Comparison of ENCODE assay signal across 8 cellular contexts in genomic region chr17:81471804-81472456, GRCh38. TPM values are rescaled to one million over a fixed set of nuclear protein-coding genes. Genes with fewer than 3 reads are reported as not detected.
A peak's percentile ranks its signal among the peaks of the same experiment; 100 is the strongest.
DNase-seq lines count a peak whose midpoint lies in the region; ATAC-seq lines count a peak whose summit lies in the region.

No MANE protein-coding gene starts in this region.

- ATAC-seq in activated naive CD4-positive, alpha-beta T cell treated with anti-CD3 and anti-CD28 coated beads, Interleukin-2, amount 50 U/mL, for 72 hours: peak; percentile 47 to 49
- ATAC-seq in HG03460 (IDR thresholded peaks at IDR 0.05; ENCODE audit: unreplicated experiment): no peak

- no peak overlapping the region for H2BK5ac ChIP-seq in trophoblast cell (ENCODE audit: low read depth, low read length, poor library complexity)

- intact Hi-C loops in cardiac septum (cut with DNase I): no loop called here

- H3K9me3 ChIP-seq in trophoblast cell (ENCODE audit: insufficient read depth, low read depth, low read length): peaks cover 9% of the 10 kb centered on the region

- H3K4me3 ChIP-seq in skeletal muscle cell (ENCODE audit: low read depth, low read length) (peak overlapping the region; percentile 34), trophoblast cell (ENCODE audit: low read depth, low read length) (no peak overlapping the region)

- no peaks in the 10 kb centered on the region for H3K36me3 ChIP-seq in trophoblast cell (ENCODE audit: control insufficient read depth in 1 of 2, insufficient read depth in 2 of 2, low read length in 2 of 2)

- H3K9me3 Mint-ChIP-seq in activated naive CD4-positive, alpha-beta T cell treated with anti-CD3 and anti-CD28 coated beads, Interleukin-2, amount 50 U/mL, for 72 hours: no peaks in the 10 kb centered on the region

- DNase-seq in activated naive CD4-positive, alpha-beta T cell treated with anti-CD3 and anti-CD28 coated beads, Interleukin-2, amount 50 U/mL, for 72 hours (ENCODE audit: low spot score in 2 of 2): no peak
- no peak for DNase-seq in activated naive CD4-positive, alpha-beta T cell treated with anti-CD3 and anti-CD28 coated beads, Interleukin-2, amount 50 U/mL, for 16 hours
- DNase-seq in T1000 (lab: John Stamatoyannopoulos, UW) (peak; percentile 93), cardiac septum (ENCODE audit: low spot score) (peak; percentile 79), skeletal muscle cell (ENCODE audit: low read depth) (peak; percentile 80), activated gamma-delta T cell (lab: John Stamatoyannopoulos, UW) (no peak), trophoblast cell (no peak)

- H3K4ac ChIP-seq in trophoblast cell (ENCODE audit: low read depth, low read length): no peak overlapping the region

- H3K79me1 ChIP-seq in trophoblast cell (ENCODE audit: low read length): no peaks in the 10 kb centered on the region

- H3K27ac ChIP-seq in trophoblast cell (ENCODE audit: low read depth, low read length): no peak overlapping the region

- no peak overlapping the region for H3K27ac Mint-ChIP-seq in activated naive CD4-positive, alpha-beta T cell treated with anti-CD3 and anti-CD28 coated beads, Interleukin-2, amount 50 U/mL, for 72 hours

- no peaks in the 10 kb centered on the region for H3K36me3 Mint-ChIP-seq in activated naive CD4-positive, alpha-beta T cell treated with anti-CD3 and anti-CD28 coated beads, Interleukin-2, amount 50 U/mL, for 72 hours

- H3K9ac ChIP-seq in trophoblast cell (ENCODE audit: low read length): no peak overlapping the region

- H3K23ac ChIP-seq in trophoblast cell (ENCODE audit: low read length): no peak overlapping the region

- H3K27me3 ChIP-seq in trophoblast cell (ENCODE audit: insufficient read depth, low read length): no peaks in the 10 kb centered on the region

- H3K18ac ChIP-seq in trophoblast cell (ENCODE audit: low read length): no peak overlapping the region

- H4K91ac ChIP-seq in trophoblast cell (ENCODE audit: low read depth, low read length): no peak overlapping the region

- H2BK12ac ChIP-seq in trophoblast cell (ENCODE audit: low read length): no peak overlapping the region

- H2AFZ ChIP-seq in trophoblast cell (ENCODE audit: insufficient read depth, low read length, poor library complexity): no peak overlapping the region

- no peak overlapping the region for H3K14ac ChIP-seq in trophoblast cell (ENCODE audit: low read length)

- peaks cover 3 to 6% of the 10 kb centered on the region in 2 experiments for H3K4me1 ChIP-seq in trophoblast cell (ENCODE audit: control insufficient read depth in 1 of 2, insufficient read depth in 2 of 2, low read length in 2 of 2)

- H4K8ac ChIP-seq in trophoblast cell (ENCODE audit: low read depth, low read length): no peak overlapping the region

- WGBS in trophoblast cell (ENCODE audit: extremely low coverage, insufficient coverage, insufficient read length): no CpG with 5 or more reads among the region's 30 CpGs

- no peaks in the 10 kb centered on the region for H3K79me2 ChIP-seq in trophoblast cell (ENCODE audit: control insufficient read depth, insufficient read depth, low read length, poor library complexity)

- H4K12ac ChIP-seq in trophoblast cell (ENCODE audit: low read depth, low read length): no peak overlapping the region

- no peak overlapping the region for H2AK5ac ChIP-seq in trophoblast cell (ENCODE audit: low read length)

- H3K4me2 ChIP-seq in trophoblast cell (ENCODE audit: low read length): no peak overlapping the region

- no peak overlapping the region for H2BK120ac ChIP-seq in trophoblast cell (ENCODE audit: insufficient read depth, low read length, poor library complexity)

RNA-seq across cellular contexts. Expression of gene ACTG1, which starts 40.7 kb away (rescaled TPM):
- total RNA-seq in activated naive CD4-positive, alpha-beta T cell treated with anti-CD3 and anti-CD28 coated beads, Interleukin-2, amount 50 U/mL, for 72 hours: 1,000 to 10,000 TPM; 6,062 to 6,573 TPM
- total RNA-seq in cardiac septum: 634 TPM
- 7,950 and 8,000 TPM in 2 replicates for polyA plus RNA-seq in trophoblast cell (2013)

RNA-seq across cellular contexts. Expression of gene FSCN2, which starts 56.2 kb away (rescaled TPM):
- under 1 TPM; 0.30 to 0.86 TPM for total RNA-seq in activated naive CD4-positive, alpha-beta T cell treated with anti-CD3 and anti-CD28 coated beads, Interleukin-2, amount 50 U/mL, for 72 hours
- total RNA-seq in cardiac septum: 1.1 TPM
- polyA plus RNA-seq in trophoblast cell (2013): 0.42 and 0.76 TPM in 2 replicates

Comparison
In these comparisons a context has a peak if more than half of its experiments do, and no peak if none do; other contexts are left out.
1. DNase-seq: peak in T1000 (single experiment), cardiac septum (single experiment) and skeletal muscle cell (single experiment); none in activated naive CD4-positive, alpha-beta T cell treated with anti-CD3 and anti-CD28 coated beads, Interleukin-2, amount 50 U/mL, for 72 hours (0 of 2), activated naive CD4-positive, alpha-beta T cell treated with anti-CD3 and anti-CD28 coated beads, Interleukin-2, amount 50 U/mL, for 16 hours (single experiment), activated gamma-delta T cell (single experiment) and trophoblast cell (0 of 2).